20 cellular contexts compared by ENCODE assay signal in genomic region chr19:32630338-32630737, GRCh38. TPM values are rescaled to one million over a fixed set of nuclear protein-coding genes. Genes with fewer than 3 reads are reported as not detected.
DNase-seq lines count a peak whose midpoint lies in the region; ATAC-seq, FAIRE-seq and TF ChIP-seq lines count a peak whose summit lies in the region.
"Had no signal": no experiment of that assay in that cellular context is flagged by ENCODE, and none has a peak within 500 bp of the region (broad histone marks: within the 10 kb centered on the region; RNA-seq: fewer than 3 reads in every experiment).

No MANE protein-coding gene starts in this region.

- peaks cover 29% of the 10 kb centered on the region for H3K36me3 Mint-ChIP-seq in WTC11
- H3K36me3 Mint-ChIP-seq in naive thymus-derived CD4-positive, alpha-beta T cell: peaks cover 2 to 31% (median 14%) of the 10 kb centered on the region in 5 donors

- H3K36me3 ChIP-seq in H7 (replicated peaks; ENCODE audit: control insufficient read depth, insufficient read depth, low read length): peaks cover 13% of the 10 kb centered on the region
- H3K36me3 ChIP-seq in naive thymus-derived CD4-positive, alpha-beta T cell (ENCODE audit: control insufficient read depth in 2 of 3, insufficient read depth in 3 of 3, low read length in 3 of 3): peaks cover 0 to 74% (median 12%) of the 10 kb centered on the region in 3 experiments

- no peaks in the 10 kb centered on the region for H3K4me1 ChIP-seq in A549
- no peaks in the 10 kb centered on the region for H3K4me1 ChIP-seq in naive thymus-derived CD4-positive, alpha-beta T cell (ENCODE audit: control insufficient read depth in 2 of 2, insufficient read depth in 2 of 2, low read length in 2 of 2)

- TF ChIP-seq EP300 in A549 (IDR thresholded peaks at IDR 0.05): no peak

- DNase-seq in A549 (ENCODE audit: low read depth in 1 of 2, low spot score in 1 of 2) (peak in 1 of 2 experiments; percentile 45), H7 (peak; percentile 59), MV-4-11 (lab: John Stamatoyannopoulos, UW) (peak; percentile 41), WTC11 (ENCODE audit: low spot score) (no peak), dermis blood vessel endothelial cell (no peak)
- DNase-seq in naive thymus-derived CD4-positive, alpha-beta T cell: no peak
- DNase-seq: Calu3; CD8-positive, alpha-beta T cell; KG1; NCI-H1105 treated with DMSO at 0.1 percent for 48 hours; NCI-H1694; NCI-H510A; NCI-H748 treated with DMSO at 0.1 percent for 48 hours; NK-92 treated with Interleukin-12 subunit alpha and Interleukin-12 subunit beta, amount 100 ng/mL, for 24 hours; SIG-M5 had no signal

- H3K4me3 ChIP-seq in A549: no peak overlapping the region
- H3K4me3 ChIP-seq in H7 (ENCODE audit: insufficient read depth, low read depth, low read length): no peak overlapping the region
- H3K4me3 ChIP-seq in naive thymus-derived CD4-positive, alpha-beta T cell (ENCODE audit: low read length): no peak overlapping the region
- H3K4me3 ChIP-seq: BLaER1 treated with 17β-estradiol and CSF1 and Interleukin-3, amounts not matched to agents 10 nM and 100 nM had no signal

- no peaks in the 10 kb centered on the region for H3K4me1 Mint-ChIP-seq in WTC11
- no peaks in the 10 kb centered on the region for H3K4me1 Mint-ChIP-seq in naive thymus-derived CD4-positive, alpha-beta T cell

- no peak overlapping the region for H3K4me3 Mint-ChIP-seq in WTC11
- H3K4me3 Mint-ChIP-seq in naive thymus-derived CD4-positive, alpha-beta T cell: no peak overlapping the region
- H3K4me3 Mint-ChIP-seq: CD8-positive, alpha-beta T cell had no signal

- no peaks in the 10 kb centered on the region for H3K9me3 Mint-ChIP-seq in WTC11
- no peaks in the 10 kb centered on the region for H3K9me3 Mint-ChIP-seq in naive thymus-derived CD4-positive, alpha-beta T cell
- H3K9me3 Mint-ChIP-seq: CD8-positive, alpha-beta T cell had no signal

- H3K27ac Mint-ChIP-seq in WTC11: no peak overlapping the region
- no peak overlapping the region for H3K27ac Mint-ChIP-seq in naive thymus-derived CD4-positive, alpha-beta T cell
- H3K27ac Mint-ChIP-seq: CD8-positive, alpha-beta T cell had no signal

- H3K27me3 ChIP-seq in H7 (ENCODE audit: control insufficient read depth, insufficient read depth, low read length): no peaks in the 10 kb centered on the region
- H3K27me3 ChIP-seq in naive thymus-derived CD4-positive, alpha-beta T cell (ENCODE audit: control insufficient read depth in 2 of 2, insufficient read depth in 2 of 2, low read length in 2 of 2): no peaks in the 10 kb centered on the region
- H3K27me3 ChIP-seq: BLaER1 treated with 17β-estradiol and CSF1 and Interleukin-3, amounts not matched to agents 10 nM and 100 nM had no signal

- 87% methylated on average over 14 of the region's 14 CpGs for WGBS in A549 (ENCODE audit: missing lambda C conversion rate)

- ATAC-seq in A549: peak; percentile 36 to 65; a peak in 4 of 6 replicates
- ATAC-seq in WTC11: peak; percentile 68
- no peak for ATAC-seq in naive thymus-derived CD4-positive, alpha-beta T cell
- no peak for ATAC-seq in HG02970 (IDR thresholded peaks at IDR 0.05; ENCODE audit: low FRiP score, unreplicated experiment)
- ATAC-seq in HG03432 (IDR thresholded peaks at IDR 0.05; ENCODE audit: unreplicated experiment): no peak
- ATAC-seq: CD8-positive, alpha-beta T cell had no signal

- no peaks in the 10 kb centered on the region for H3K27me3 Mint-ChIP-seq in WTC11 (ENCODE audit: low read depth)
- no peaks in the 10 kb centered on the region for H3K27me3 Mint-ChIP-seq in naive thymus-derived CD4-positive, alpha-beta T cell

- H3K9me3 ChIP-seq in A549: no peaks in the 10 kb centered on the region
- no peaks in the 10 kb centered on the region for H3K9me3 ChIP-seq in naive thymus-derived CD4-positive, alpha-beta T cell (ENCODE audit: control insufficient read depth in 2 of 3, low read length in 3 of 3)
- H3K9me3 ChIP-seq: BLaER1 treated with 17β-estradiol and CSF1 and Interleukin-3, amounts not matched to agents 10 nM and 100 nM had no signal

- POLR2A ChIA-PET in A549 (lab: Yijun Ruan, JAX): interaction anchor here (0.6 to 1.3 kb wide), 3 partner anchors 9 to 49 kb away, joined by 3 to 5 read pairs (median 3); partner anchors contain the start of gene PDCD5
- POLR2A ChIA-PET in WTC11 (lab: Charles Lee): no interaction called here
- POLR2A ChIA-PET in naive thymus-derived CD4-positive, alpha-beta T cell (lab: Charles Lee): no interaction called here

- no peak for FAIRE-seq in A549 (lab: Jason Lieb, UNC)
- FAIRE-seq: H54 had no signal

- intact Hi-C loops in naive thymus-derived CD4-positive, alpha-beta T cell (cut with micrococcal nuclease): no loop called here

- no peak overlapping the region for H3K27ac ChIP-seq in A549
- H3K27ac ChIP-seq in naive thymus-derived CD4-positive, alpha-beta T cell (ENCODE audit: low read depth, low read length): no peak overlapping the region
- H3K27ac ChIP-seq: BLaER1 treated with 17β-estradiol and CSF1 and Interleukin-3, amounts not matched to agents 10 nM and 100 nM had no signal

- no peak for TF ChIP-seq RAD21 in A549 (conservative IDR thresholded peaks at IDR 0.05 in 1 of 2, IDR thresholded peaks at IDR 0.05 in 1 of 2)

- CTCF ChIA-PET in A549 (lab: Yijun Ruan, JAX): interaction anchor here (0.5 to 1.6 kb wide), 13 partner anchors 10 to 61 kb away, joined by 3 to 5 read pairs (median 3); partner anchors contain the start of gene NUDT19
- CTCF ChIA-PET in WTC11 (lab: Charles Lee): interaction anchor here (0.7 to 1.3 kb wide), 6 partner anchors 9 to 70 kb away, joined by 3 to 6 read pairs (median 4); no protein-coding TSS in a partner anchor
- CTCF ChIA-PET in naive thymus-derived CD4-positive, alpha-beta T cell (lab: Charles Lee): no interaction called here

- TF ChIP-seq POLR2A in A549 (IDR thresholded peaks at IDR 0.05; ENCODE audit: low read length): no peak

- no peak overlapping the region for H3K4me2 ChIP-seq in A549
- H3K4me2 ChIP-seq: BLaER1 treated with 17β-estradiol and CSF1 and Interleukin-3, amounts not matched to agents 10 nM and 100 nM had no signal

- no peak for TF ChIP-seq CTCF in A549 (IDR thresholded peaks at IDR 0.05)
- no peak for TF ChIP-seq CTCF in WTC11 (IDR thresholded peaks at IDR 0.05)

TF ChIP-seq in A549, 52 proteins besides CTCF, POLR2A, EP300 and RAD21 (continues in another document):
- TF ChIP-seq FOSB (CRISPR knock-in tag; IDR thresholded peaks at IDR 0.05): no peak
- no peak for TF ChIP-seq ZC3H11A (IDR thresholded peaks at IDR 0.05)
- TF ChIP-seq MAFK (IDR thresholded peaks at IDR 0.05; ENCODE audit: partially characterized antibody): no peak
- TF ChIP-seq TP53 (CRISPR knock-in tag; IDR thresholded peaks at IDR 0.05): no peak
- TF ChIP-seq CBX8 (IDR thresholded peaks at IDR 0.05): no peak
- TF ChIP-seq CHD4 (IDR thresholded peaks at IDR 0.05; ENCODE audit: borderline replicate concordance): no peak
- TF ChIP-seq KDM5A (IDR thresholded peaks at IDR 0.05): no peak
- no peak for TF ChIP-seq CHD2 (IDR thresholded peaks at IDR 0.05; ENCODE audit: low read length, partially characterized antibody)
- TF ChIP-seq ZNF302 (CRISPR knock-in tag; IDR thresholded peaks at IDR 0.05): no peak

TF ChIP-seq in WTC11, 78 proteins besides CTCF, POLR2A, EP300 and RAD21 (continues in another document):
- no peak for TF ChIP-seq SP1 (CRISPR knock-in tag; conservative IDR thresholded peaks at IDR 0.05)
- TF ChIP-seq ATF3 (CRISPR knock-in tag; conservative IDR thresholded peaks at IDR 0.05): no peak
- no peak for TF ChIP-seq GRHL2 (CRISPR knock-in tag; IDR thresholded peaks at IDR 0.05; ENCODE audit: insufficient replicate concordance, severe bottlenecking)

RNA-seq across cellular contexts. Expression of gene ANKRD27, which starts 44.6 kb away (rescaled TPM):
- polyA plus RNA-seq in A549 (2011; rRNA removed) (60.8 and 62.1 TPM in 2 replicates), A549 (2017; fragmentation: RNase III; extraction: RNeasy Plus Mini Kit Qiagen cat#74134 plus additional on column Dnase treatment) (23.1 to 23.7 TPM (median 23.1 TPM) in 3 replicates)
- 28.2 and 30.5 TPM in 2 replicates for polyA plus RNA-seq in A549 (2012; cell fraction: cytosol; rRNA removed)
- 38.1 and 46.2 TPM in 2 replicates for polyA plus RNA-seq in A549 (2012; cell fraction: nucleus; rRNA removed)
- 58.2 and 61.0 TPM in 2 replicates for polyA minus RNA-seq in A549 (2011; rRNA and poly(A)+ RNA removed)
- total RNA-seq in H7 (2014; rRNA removed; shearing (Covaris generic)): 40.7 and 52.0 TPM in 2 replicates
- total RNA-seq in WTC11 (2021) (48.6 to 55.7 TPM (median 55.4 TPM) in 3 replicates), dermis blood vessel endothelial cell (46.8 and 48.2 TPM in 2 replicates)
- total RNA-seq in naive thymus-derived CD4-positive, alpha-beta T cell: 10 to 100 TPM; 23.6 to 44.9 (median 41.2) TPM
- polyA plus RNA-seq in naive thymus-derived CD4-positive, alpha-beta T cell: 10 to 100 TPM; 12.3 to 20.4 TPM

RNA-seq across cellular contexts. Expression of gene RGS9BP, which starts 45.3 kb away (rescaled TPM):
- 0.17 and 0.20 TPM in 2 replicates for polyA plus RNA-seq in A549 (2011; rRNA removed)
- 0.20 and 0.32 TPM in 2 replicates for polyA plus RNA-seq in A549 (2012; cell fraction: cytosol; rRNA removed)
- polyA plus RNA-seq in A549 (2012; cell fraction: nucleus; rRNA removed): 0.20 and 0.29 TPM in 2 replicates
- 0.30 to 0.46 TPM (median 0.41 TPM) in 3 replicates for polyA plus RNA-seq in A549 (2017; fragmentation: RNase III; extraction: RNeasy Plus Mini Kit Qiagen cat#74134 plus additional on column Dnase treatment)
- 0.24 and 0.41 TPM in 2 replicates for polyA minus RNA-seq in A549 (2011; rRNA and poly(A)+ RNA removed)
- total RNA-seq in H7 (2014; rRNA removed; shearing (Covaris generic)): 0.33 and 0.35 TPM in 2 replicates
- 0.24 to 0.41 TPM (median 0.37 TPM) in 3 replicates for total RNA-seq in WTC11 (2021)
- total RNA-seq in naive thymus-derived CD4-positive, alpha-beta T cell: under 1 TPM; 0.13 to 0.30 (median 0.24) TPM
- not detected for polyA plus RNA-seq in naive thymus-derived CD4-positive, alpha-beta T cell
- total RNA-seq in dermis blood vessel endothelial cell: 0.34 and 0.65 TPM in 2 replicates
- total RNA-seq: T-helper 1 cell treated with Interleukin-12 subunit alpha and Interleukin-12 subunit beta and Interleukin-4 antibody, amounts not matched to agents 30 ng/mL and 1 ng/mL, for 36 hours had no signal

RNA-seq across cellular contexts. Expression of gene PDCD5, which starts 49.3 kb away (rescaled TPM):
- 196 and 445 TPM in 2 replicates for polyA plus RNA-seq in A549 (2011; rRNA removed)
- polyA plus RNA-seq in A549 (2012; cell fraction: cytosol; rRNA removed): 330 and 503 TPM in 2 replicates
- 114 and 173 TPM in 2 replicates for polyA plus RNA-seq in A549 (2012; cell fraction: nucleus; rRNA removed)
- polyA plus RNA-seq in A549 (2017; fragmentation: RNase III; extraction: RNeasy Plus Mini Kit Qiagen cat#74134 plus additional on column Dnase treatment): 511 to 662 TPM (median 549 TPM) in 3 replicates
- polyA minus RNA-seq in A549 (2011; rRNA and poly(A)+ RNA removed): 16.9 and 22.2 TPM in 2 replicates
- 73.7 and 105 TPM in 2 replicates for total RNA-seq in H7 (2014; rRNA removed; shearing (Covaris generic))
- total RNA-seq in WTC11 (2021): 89.5 to 98.3 TPM (median 93.9 TPM) in 3 replicates
- total RNA-seq in naive thymus-derived CD4-positive, alpha-beta T cell: 10 to 100 TPM; 19.5 to 98.0 (median 51.2) TPM
- polyA plus RNA-seq in naive thymus-derived CD4-positive, alpha-beta T cell: 100 to 1,000 TPM in 1 of 2 donors, 10 to 100 TPM in 1; 82.1 to 101 TPM
- 90.0 and 105 TPM in 2 replicates for total RNA-seq in dermis blood vessel endothelial cell

Comparison
In these comparisons a context has a peak if more than half of its experiments do, and no peak if none do; other contexts are left out.
1. ATAC-seq: peak in A549 (2 of 2) and WTC11 (single experiment); none in naive thymus-derived CD4-positive, alpha-beta T cell (single experiment), HG02970 (single experiment) and HG03432 (single experiment).
2. DNase-seq: peak in H7 (single experiment) and MV-4-11 (single experiment); none in WTC11 (single experiment), naive thymus-derived CD4-positive, alpha-beta T cell (0 of 9) and dermis blood vessel endothelial cell (single experiment).